In genomic region chr17:41912925-41913324, GRCh38 we compare ENCODE assay signal across 1 cellular context.
TF ChIP-seq lines count a peak whose summit lies in the region.

No MANE protein-coding gene starts in this region.

TF ChIP-seq in A549, 52 proteins besides CTCF, POLR2A, EP300 and RAD21:
- TF ChIP-seq REST (IDR thresholded peaks at IDR 0.05) = no peak
- TF ChIP-seq EHMT2 (IDR thresholded peaks at IDR 0.05; ENCODE audit: low read depth) = no peak
- TF ChIP-seq CHD4 (IDR thresholded peaks at IDR 0.05; ENCODE audit: borderline replicate concordance) = no peak
- TF ChIP-seq HES2 (IDR thresholded peaks at IDR 0.05) = no peak
- TF ChIP-seq PHF8 (IDR thresholded peaks at IDR 0.05; ENCODE audit: borderline replicate concordance, low read depth) = no peak
- TF ChIP-seq TFCP2L1 (CRISPR knock-in tag; IDR thresholded peaks at IDR 0.05) = no peak
- no peak for TF ChIP-seq ZC3H11A (IDR thresholded peaks at IDR 0.05)
- no peak for TF ChIP-seq KDM1A (IDR thresholded peaks at IDR 0.05; ENCODE audit: low read depth)
- 0 out of 3 replicates have a peak, but pooled peaks have one; percentile 8 for TF ChIP-seq SMC3 (IDR thresholded peaks at IDR 0.05)
- no peak for TF ChIP-seq RCOR1 (IDR thresholded peaks at IDR 0.05; ENCODE audit: low read depth, low read length)
- TF ChIP-seq E2F6 (IDR thresholded peaks at IDR 0.05; ENCODE audit: borderline replicate concordance, low read depth) = no peak
- TF ChIP-seq JUN (IDR thresholded peaks at IDR 0.05) = 0 out of 5 replicates have a peak, but pooled peaks of 1 of the 2 experiments have one; percentile 23
- TF ChIP-seq ELK1 (IDR thresholded peaks at IDR 0.05; ENCODE audit: low read depth, low read length) = no peak
TF ChIP-seq in A549: peak in this region for 2.
